17 cellular contexts compared by ENCODE assay signal in genomic region chr1:15008783-15009709, GRCh38.
A peak's percentile ranks its signal among the peaks of the same experiment; 100 is the strongest.
DNase-seq lines count a peak whose midpoint lies in the region; ATAC-seq, FAIRE-seq and TF ChIP-seq lines count a peak whose summit lies in the region.
"Had no signal": no experiment of that assay in that cellular context is flagged by ENCODE, and none has a peak within 500 bp of the region (broad histone marks: within the 10 kb centered on the region; RNA-seq: fewer than 3 reads in every experiment).

No MANE protein-coding gene starts in this region.

- ATAC-seq in HepG2: no peak

- CTCF ChIA-PET in HepG2 (lab: Yijun Ruan, JAX; ENCODE audit: low intra/inter-chr PET ratio, low total read pairs): no interaction called here
- CTCF ChIA-PET in activated naive CD4-positive, alpha-beta T cell treated with anti-CD3 and anti-CD28 coated beads, Interleukin-2, amount 10 ng/mL, durations not matched to agents 7 days and 5 days (lab: Charles Lee): no interaction called here

- no peak overlapping the region for H3K4me3 Mint-ChIP-seq in chondrocyte (ENCODE audit: unreplicated experiment)
- no peak overlapping the region for H3K4me3 Mint-ChIP-seq in activated naive CD4-positive, alpha-beta T cell treated with anti-CD3 and anti-CD28 coated beads, Interleukin-2, amount 10 ng/mL, durations not matched to agents 7 days and 5 days
- H3K4me3 Mint-ChIP-seq: activated T-cell treated with anti-CD3 and anti-CD28 coated beads, Interleukin-2, amount 50 U/mL, for 24 hours had no signal

- intact Hi-C loops in HepG2 (cut with micrococcal nuclease; ENCODE audit: unreplicated experiment): no loop called here

- H3K36me3 ChIP-seq in HepG2 (replicated peaks in 1 of 2; ENCODE audit: control insufficient read depth in 1 of 2, insufficient read depth in 2 of 2, low read length in 2 of 2) (peaks cover 5 to 26% of the 10 kb centered on the region in 2 experiments; a peak in 4 of 5 replicates), skeletal muscle tissue (ENCODE audit: control insufficient read depth in 3 of 3, insufficient read depth in 3 of 3, low read length in 3 of 3) (no peaks in the 10 kb centered on the region), GM23248 (ENCODE audit: low read depth) (no peaks in the 10 kb centered on the region)
- H3K36me3 ChIP-seq: SJCRH30 had no signal

- TF ChIP-seq POLR2A in HepG2 (IDR thresholded peaks at IDR 0.05; ENCODE audit: insufficient read depth in 1 of 2, low read depth in 2 of 2, low read length in 2 of 2): no peak

- no peaks in the 10 kb centered on the region for H3K9me2 ChIP-seq in GM23248 (ENCODE audit: insufficient read depth)

- WGBS in HepG2 (ENCODE audit: low lambda C conversion rate): 97% methylated on average over 18 of the region's 19 CpGs
- 86 to 87% methylated on average over 18 to 19 of the region's 19 CpGs for WGBS in GM23248 (ENCODE audit: low coverage in 1 of 2, low lambda C conversion rate in 2 of 2, missing lambda C conversion rate in 2 of 2), 2 experiments

- no peaks in the 10 kb centered on the region for H3F3A ChIP-seq in GM23248 (ENCODE audit: insufficient read depth)

- no peaks in the 10 kb centered on the region for H3K36me3 Mint-ChIP-seq in chondrocyte (ENCODE audit: low read depth)
- H3K36me3 Mint-ChIP-seq in activated naive CD4-positive, alpha-beta T cell treated with anti-CD3 and anti-CD28 coated beads, Interleukin-2, amount 10 ng/mL, durations not matched to agents 7 days and 5 days: no peaks in the 10 kb centered on the region

- H3K4me1 Mint-ChIP-seq in chondrocyte (ENCODE audit: low read depth): peaks cover 32% of the 10 kb centered on the region
- H3K4me1 Mint-ChIP-seq in activated naive CD4-positive, alpha-beta T cell treated with anti-CD3 and anti-CD28 coated beads, Interleukin-2, amount 10 ng/mL, durations not matched to agents 7 days and 5 days: no peaks in the 10 kb centered on the region

- in situ Hi-C loops in HepG2 (cut with HindIII; ENCODE audit: extremely low pct_ligation_motif_present, low pct_unique_long_range_greater_than_20kb): no loop called here
- in situ Hi-C loops in GM23248 (cut with MboI): no loop called here

- H3K4me3 ChIP-seq in HepG2 (replicated peaks in 1 of 3; ENCODE audit: insufficient read depth in 1 of 3, low read depth in 2 of 3, low read length in 3 of 3): no peak overlapping the region
- H3K4me3 ChIP-seq in skeletal muscle tissue (ENCODE audit: low read length in 3 of 3): no peak overlapping the region
- no peak overlapping the region for H3K4me3 ChIP-seq in GM23248
- H3K4me3 ChIP-seq: SJCRH30 had no signal

- peaks cover 6% of the 10 kb centered on the region for H3K9me3 Mint-ChIP-seq in chondrocyte (ENCODE audit: low read depth)
- peaks cover 2% of the 10 kb centered on the region for H3K9me3 Mint-ChIP-seq in activated naive CD4-positive, alpha-beta T cell treated with anti-CD3 and anti-CD28 coated beads, Interleukin-2, amount 10 ng/mL, durations not matched to agents 7 days and 5 days
- H3K9me3 Mint-ChIP-seq: activated T-cell treated with anti-CD3 and anti-CD28 coated beads, Interleukin-2, amount 50 U/mL, for 24 hours had no signal

- H3K9ac ChIP-seq in HepG2 (ENCODE audit: insufficient read depth, low read depth, low read length) (no peak overlapping the region), skeletal muscle tissue (ENCODE audit: low read depth in 1 of 3, low read length in 3 of 3) (no peak overlapping the region), GM23248 (no peak overlapping the region)

- H3K4me2 ChIP-seq in HepG2 (ENCODE audit: low read depth, low read length): no peak overlapping the region
- H3K4me2 ChIP-seq in GM23248 (ENCODE audit: unreplicated experiment): no peak overlapping the region

- H3K4me1 ChIP-seq in HepG2 (ENCODE audit: insufficient read depth, low read length): peaks cover 28% of the 10 kb centered on the region
- peaks cover 3 to 15% (median 11%) of the 10 kb centered on the region in 3 donors for H3K4me1 ChIP-seq in skeletal muscle tissue (ENCODE audit: control insufficient read depth in 3 of 3, insufficient read depth in 3 of 3, low read length in 3 of 3)
- no peaks in the 10 kb centered on the region for H3K4me1 ChIP-seq in GM23248 (ENCODE audit: insufficient read depth)
- H3K4me1 ChIP-seq: SJCRH30 had no signal

- H3K9me3 ChIP-seq in HepG2 (ENCODE audit: low read length) (no peaks in the 10 kb centered on the region), skeletal muscle tissue (ENCODE audit: control insufficient read depth in 3 of 3, low read length in 3 of 3) (no peaks in the 10 kb centered on the region), GM23248 (ENCODE audit: low read depth) (no peaks in the 10 kb centered on the region)
- H3K9me3 ChIP-seq: SJCRH30 had no signal

- H3K27ac ChIP-seq in HepG2 (ENCODE audit: extremely low read length, insufficient read depth, low read length) (no peak overlapping the region), skeletal muscle tissue (ENCODE audit: low read depth, low read length) (peak overlapping the region; percentile 58), GM23248 (no peak overlapping the region)
- H3K27ac ChIP-seq: SJCRH30 had no signal

- H3K79me2 ChIP-seq in HepG2 (ENCODE audit: insufficient read depth, low read length) (no peaks in the 10 kb centered on the region), GM23248 (ENCODE audit: insufficient read depth) (peaks cover 15% of the 10 kb centered on the region)

- BruUV-seq in HepG2 (replicated peaks; lab: Mats Ljungman, UMichigan): no TSS peak

- DNase-seq in NCI-H446 (lab: John Stamatoyannopoulos, UW) (peak; percentile 19 to 75), chondrocyte (ENCODE audit: low spot score) (no peak), HepG2 (ENCODE audit: low spot score) (no peak), GM23248 (no peak), iPS-NIHi11 (ENCODE audit: low spot score) (no peak)
- DNase-seq in central memory CD4-positive, alpha-beta T cell: no peak
- DNase-seq in activated naive CD4-positive, alpha-beta T cell treated with anti-CD3 and anti-CD28 coated beads, Interleukin-2, amount 10 ng/mL, durations not matched to agents 7 days and 5 days: no peak
- DNase-seq: activated CD4-positive, alpha-beta T cell treated with anti-CD3 and anti-CD28 coated beads, Interleukin-2, amount 50 U/mL, for 1 hour; activated T-cell treated with anti-CD3 and anti-CD28 coated beads, Interleukin-2, amount 50 U/mL, for 24 hours; amygdala; NCI-H1092 treated with DMSO at 0.1 percent for 48 hours; SJCRH30; stimulated activated CD4-positive, alpha-beta T cell treated with anti-CD3 and anti-CD28 coated beads, Interleukin-2, amount 100 ng/mL, for 48 hours; T1000; trophoblast cell had no signal

- H4K20me1 ChIP-seq in HepG2 (ENCODE audit: insufficient read depth, low read length) (no peaks in the 10 kb centered on the region), GM23248 (ENCODE audit: insufficient read depth) (no peaks in the 10 kb centered on the region; the same call in 1 of the 2 replicates)

- H2AFZ ChIP-seq in HepG2 (ENCODE audit: low read length) (no peak overlapping the region), GM23248 (no peak overlapping the region)

- H3K27me3 ChIP-seq in HepG2 (ENCODE audit: control insufficient read depth in 1 of 2, insufficient read depth in 2 of 2, low read length in 2 of 2) (no peaks in the 10 kb centered on the region), skeletal muscle tissue (ENCODE audit: control insufficient read depth in 3 of 3, insufficient read depth in 3 of 3, low read length in 3 of 3) (peaks cover 0 to 3% (median 3%) of the 10 kb centered on the region in 3 donors), GM23248 (replicated peaks; ENCODE audit: insufficient read depth) (no peaks in the 10 kb centered on the region)

- H3K27ac Mint-ChIP-seq in chondrocyte (ENCODE audit: unreplicated experiment): peak overlapping the region; percentile 79
- no peak overlapping the region for H3K27ac Mint-ChIP-seq in activated naive CD4-positive, alpha-beta T cell treated with anti-CD3 and anti-CD28 coated beads, Interleukin-2, amount 10 ng/mL, durations not matched to agents 7 days and 5 days
- H3K27ac Mint-ChIP-seq: activated T-cell treated with anti-CD3 and anti-CD28 coated beads, Interleukin-2, amount 50 U/mL, for 24 hours had no signal

- POLR2A ChIA-PET in HepG2 (lab: Yijun Ruan, JAX): no interaction called here

- TF ChIP-seq CTCF in chondrocyte (IDR thresholded peaks at IDR 0.05) (no peak), HepG2 (CRISPR knock-in tag; IDR thresholded peaks at IDR 0.05) (no peak)

- H3K27me3 Mint-ChIP-seq in chondrocyte (ENCODE audit: low read depth): no peaks in the 10 kb centered on the region
- peaks cover 10% of the 10 kb centered on the region for H3K27me3 Mint-ChIP-seq in activated naive CD4-positive, alpha-beta T cell treated with anti-CD3 and anti-CD28 coated beads, Interleukin-2, amount 10 ng/mL, durations not matched to agents 7 days and 5 days
- H3K27me3 Mint-ChIP-seq: activated T-cell treated with anti-CD3 and anti-CD28 coated beads, Interleukin-2, amount 50 U/mL, for 24 hours had no signal

- FAIRE-seq in HepG2 (lab: Jason Lieb, UNC): no peak
- FAIRE-seq: GM12892 had no signal

- no peak for TF ChIP-seq EP300 in HepG2 (IDR thresholded peaks at IDR 0.05; ENCODE audit: low read depth in 2 of 2, low read length in 2 of 2)
- TF ChIP-seq EP300 in HepG2 (CRISPR knock-in tag; IDR thresholded peaks at IDR 0.05; ENCODE audit: borderline replicate concordance): no peak

- no peak for TF ChIP-seq RAD21 in HepG2 (CRISPR knock-in tag; IDR thresholded peaks at IDR 0.05)

TF ChIP-seq in HepG2, 621 proteins besides CTCF, POLR2A, EP300 and RAD21:
- TF ChIP-seq MAFF (IDR thresholded peaks at IDR 0.05; ENCODE audit: low read depth, low read length): peak; percentile 82
- TF ChIP-seq, protein P1, sequence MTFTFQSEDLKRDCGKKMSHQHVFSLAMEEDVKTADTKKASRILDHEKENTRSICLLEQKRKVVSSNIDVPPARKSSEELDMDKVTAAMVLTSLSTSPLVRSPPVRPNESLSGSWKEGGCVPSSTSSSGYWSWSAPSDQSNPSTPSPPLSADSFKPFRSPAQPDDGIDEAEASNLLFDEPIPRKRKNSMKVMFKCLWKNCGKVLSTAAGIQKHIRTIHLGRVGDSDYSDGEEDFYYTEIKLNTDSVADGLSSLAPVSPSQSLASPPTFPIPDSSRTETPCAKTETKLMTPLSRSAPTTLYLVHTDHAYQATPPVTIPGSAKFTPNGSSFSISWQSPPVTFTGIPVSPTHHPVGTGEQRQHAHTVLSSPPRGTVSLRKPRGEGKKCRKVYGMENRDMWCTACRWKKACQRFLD (CRISPR knock-in tag; IDR thresholded peaks at IDR 0.05; ENCODE audit: borderline replicate concordance): no peak
- no peak for TF ChIP-seq PAF1 (CRISPR knock-in tag; IDR thresholded peaks at IDR 0.05)
- no peak for TF ChIP-seq CCDC6 (CRISPR knock-in tag; IDR thresholded peaks at IDR 0.05)
- TF ChIP-seq ZNF441 (CRISPR knock-in tag; IDR thresholded peaks at IDR 0.05; ENCODE audit: borderline replicate concordance): no peak
- no peak for TF ChIP-seq SMARCE1 (IDR thresholded peaks at IDR 0.05; ENCODE audit: borderline replicate concordance)
- TF ChIP-seq CENPX (CRISPR knock-in tag; IDR thresholded peaks at IDR 0.05): no peak
- no peak for TF ChIP-seq ZNF354B (CRISPR knock-in tag; IDR thresholded peaks at IDR 0.05)
- TF ChIP-seq MAFK (conservative IDR thresholded peaks at IDR 0.05 in 1 of 2, IDR thresholded peaks at IDR 0.05 in 1 of 2; ENCODE audit: low read length in 2 of 2): peak; percentile 78 to 89

Comparison
In these comparisons a context has a peak if more than half of its experiments do, and no peak if none do; other contexts are left out.
1. DNase-seq: peak in NCI-H446 (2 of 2); none in chondrocyte (single experiment), HepG2 (single experiment), central memory CD4-positive, alpha-beta T cell (single experiment), GM23248 (single experiment), iPS-NIHi11 (single experiment) and activated naive CD4-positive, alpha-beta T cell treated with anti-CD3 and anti-CD28 coated beads, Interleukin-2, amount 10 ng/mL, durations not matched to agents 7 days and 5 days (single experiment).